In genomic region chr19:12833747-12834417, GRCh38 we compare ENCODE assay signal across 9 cellular contexts. TPM values are rescaled to one million over a fixed set of nuclear protein-coding genes. Genes with fewer than 3 reads are reported as not detected.
DNase-seq lines count a peak whose midpoint lies in the region; ATAC-seq and TF ChIP-seq lines count a peak whose summit lies in the region.
"Had no signal": no experiment of that assay in that cellular context is flagged by ENCODE, and none has a peak within 500 bp of the region (broad histone marks: within the 10 kb centered on the region; RNA-seq: fewer than 3 reads in every experiment).

No MANE protein-coding gene starts in this region.

- H3K4me1 ChIP-seq in gastroesophageal sphincter: peaks cover 0 to 37% (median 12%) of the 10 kb centered on the region in 3 donors

- TF ChIP-seq CTCF in fibroblast of villous mesenchyme (IDR thresholded peaks at IDR 0.05; ENCODE audit: insufficient read depth, low read depth, low read length) (no peak), gastroesophageal sphincter (IDR thresholded peaks at IDR 0.05) (no peak)

- WGBS in gastroesophageal sphincter (ENCODE audit: low coverage in 1 of 2), 2 donors: no CpG with 5 or more reads among the region's 79 CpGs

- no peak for TF ChIP-seq EP300 in gastroesophageal sphincter (IDR thresholded peaks at IDR 0.05)

- DNase-seq in ELF-1 (ENCODE audit: low read depth, low spot score) (peak; percentile 5), NCI-H1417 (lab: John Stamatoyannopoulos, UW) (peak; percentile 27 to 90 (median 88)), fibroblast of villous mesenchyme (ENCODE audit: low read depth) (no peak), skeletal muscle cell (ENCODE audit: low read depth) (no peak)
- peak; percentile 47 to 49 for DNase-seq in activated CD4-positive, alpha-beta T cell treated with anti-CD3 and anti-CD28 coated beads, Interleukin-2, amount 50 U/mL, for 48 hours
- DNase-seq in effector CD4-positive, alpha-beta T cell: no peak

- no peak for TF ChIP-seq POLR2A in gastroesophageal sphincter (IDR thresholded peaks at IDR 0.05)

- H3K36me3 ChIP-seq in gastroesophageal sphincter: no peaks in the 10 kb centered on the region

- H3K4me3 ChIP-seq in fibroblast of villous mesenchyme (ENCODE audit: low read depth, low read length): peak overlapping the region; percentile 53
- H3K4me3 ChIP-seq in skeletal muscle cell (ENCODE audit: low read depth, low read length): peak overlapping the region; percentile 46
- peak overlapping the region in 1 of 2 donors; percentile 47 for H3K4me3 ChIP-seq in gastroesophageal sphincter

- no peak overlapping the region for H3K27ac ChIP-seq in gastroesophageal sphincter

- peaks cover 100% of the 10 kb centered on the region for H3K27me3 ChIP-seq in gastroesophageal sphincter

- ATAC-seq in gastroesophageal sphincter (no peak), GM18909 (IDR thresholded peaks at IDR 0.05; ENCODE audit: poor library complexity, unreplicated experiment) (no peak)

- H3K9me3 ChIP-seq in gastroesophageal sphincter: no peaks in the 10 kb centered on the region

RNA-seq across cellular contexts. Expression of gene RTBDN, which starts 0.5 kb away (rescaled TPM):
- total RNA-seq in fibroblast of villous mesenchyme (not detected in 2 replicates), gastroesophageal sphincter (1 to 10 TPM in 1 of 4 donors, not detected in 3; 1.1 TPM)
- total RNA-seq: lung microvascular endothelial cell had no signal

RNA-seq across cellular contexts. Expression of gene MAST1, which starts 4.4 kb away (rescaled TPM):
- total RNA-seq in fibroblast of villous mesenchyme (under 0.01 TPM in 2 replicates), gastroesophageal sphincter (1 to 10 TPM in 1 of 4 donors, under 1 TPM in 1, not detected in 2; 0.15 to 1.5 TPM)

RNA-seq across cellular contexts. Expression of gene RNASEH2A, which starts 27.5 kb away (rescaled TPM):
- total RNA-seq in fibroblast of villous mesenchyme: 20.0 and 22.9 TPM in 2 replicates
- 1 to 10 TPM; 2.0 to 9.4 (median 3.7) TPM for total RNA-seq in gastroesophageal sphincter

RNA-seq across cellular contexts. Expression of gene THSD8, which starts 32.0 kb away (rescaled TPM):
- not detected in 2 replicates for total RNA-seq in fibroblast of villous mesenchyme
- not detected for total RNA-seq in gastroesophageal sphincter

RNA-seq across cellular contexts. Expression of gene PRDX2, which starts 32.3 kb away (rescaled TPM):
- total RNA-seq in fibroblast of villous mesenchyme (222 and 230 TPM in 2 replicates), gastroesophageal sphincter (100 to 1,000 TPM; 178 to 303 (median 227) TPM)

Comparison
In these comparisons a context has a peak if more than half of its experiments do, and no peak if none do; other contexts are left out.
1. DNase-seq: peak in ELF-1 (single experiment), NCI-H1417 (3 of 3) and activated CD4-positive, alpha-beta T cell treated with anti-CD3 and anti-CD28 coated beads, Interleukin-2, amount 50 U/mL, for 48 hours (2 of 2); none in fibroblast of villous mesenchyme (single experiment), skeletal muscle cell (single experiment) and effector CD4-positive, alpha-beta T cell (single experiment).